10 cellular contexts compared by ENCODE assay signal in the genomic region with DNA sequence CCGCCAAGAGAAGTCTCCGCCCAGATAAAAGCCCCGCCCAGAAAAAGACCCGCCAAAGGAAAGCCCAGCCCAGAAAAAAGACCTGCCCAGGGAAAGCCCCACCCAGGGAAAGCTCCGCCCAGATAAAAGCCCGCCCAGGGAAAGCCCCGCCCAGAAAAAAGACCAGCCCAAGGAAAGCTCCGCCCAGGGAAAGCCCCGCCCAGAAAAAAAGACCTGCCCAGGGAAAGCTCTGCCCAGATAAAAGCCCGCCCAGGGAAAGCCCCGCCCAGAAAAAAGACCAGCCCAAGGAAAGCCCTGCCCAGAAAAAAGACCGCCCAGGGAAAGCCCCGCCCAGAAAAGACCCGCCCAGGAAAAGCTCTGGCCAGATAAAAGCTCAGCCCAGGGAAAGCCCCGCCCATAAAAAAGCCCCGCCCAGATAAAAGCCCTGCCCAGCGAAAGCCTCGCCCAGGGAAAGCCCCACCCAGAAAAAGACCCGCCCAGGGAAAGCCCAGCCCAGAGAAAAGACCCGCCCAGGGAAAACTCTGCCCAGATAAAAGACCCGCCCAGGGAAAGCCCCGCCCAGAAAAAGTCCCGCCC. TPM values are rescaled to one million over a fixed set of nuclear protein-coding genes. Genes with fewer than 3 reads are reported as not detected.
DNase-seq lines count a peak whose midpoint lies in the region; ATAC-seq, FAIRE-seq and TF ChIP-seq lines count a peak whose summit lies in the region.
"Had no signal": no experiment of that assay in that cellular context is flagged by ENCODE, and none has a peak within 500 bp of the region (broad histone marks: within the 10 kb centered on the region; RNA-seq: fewer than 3 reads in every experiment).

No MANE protein-coding gene starts in this region.

- H3K27me3 ChIP-seq in pancreas = no peaks in the 10 kb centered on the region
- H3K27me3 ChIP-seq in sigmoid colon = peaks cover 3 to 67% (median 40%) of the 10 kb centered on the region in 3 donors

- intact Hi-C loops in pancreas (cut with DNase I) (no loop called here), sigmoid colon (cut with DNase I) (no loop called here)

- no peak for FAIRE-seq in pancreas (lab: Jason Lieb, UNC)

- peak; percentile 46 for ATAC-seq in GM21423 (IDR thresholded peaks at IDR 0.05; ENCODE audit: unreplicated experiment)
- ATAC-seq in pancreas = peak; percentile 47 to 80 (median 76)

- H3K4me1 ChIP-seq in pancreas (no peaks in the 10 kb centered on the region), sigmoid colon (peaks cover 0 to 5% (median 0%) of the 10 kb centered on the region in 4 donors)

- H3K27ac ChIP-seq in pancreas = no peak overlapping the region
- H3K27ac ChIP-seq in sigmoid colon = no peak overlapping the region

- WGBS in pancreas, 2 donors = 13 to 38% methylated on average over 23 of the region's 23 CpGs
- 29 to 44% methylated on average over 23 of the region's 23 CpGs for WGBS in sigmoid colon, 2 donors

- no peak overlapping the region for H3K4me3 ChIP-seq in pancreas
- H3K4me3 ChIP-seq in sigmoid colon = no peak overlapping the region

- no peak for TF ChIP-seq POLR2A in sigmoid colon (IDR thresholded peaks at IDR 0.05)

- no peak for TF ChIP-seq CTCF in pancreas (IDR thresholded peaks at IDR 0.05)
- TF ChIP-seq CTCF in sigmoid colon (IDR thresholded peaks at IDR 0.05) = no peak

- H3K9me3 ChIP-seq in pancreas (no peaks in the 10 kb centered on the region), sigmoid colon (no peaks in the 10 kb centered on the region)

- DNase-seq in GDM1 (lab: John Stamatoyannopoulos, UW) = peak; percentile 71
- peak; percentile 85 for DNase-seq in HuH-7.5 (ENCODE audit: low spot score)
- DNase-seq in SKM-1 treated with dmso at 0.1 percent for 144 hours (lab: John Stamatoyannopoulos, UW; ENCODE audit: unreplicated experiment) = peak; percentile 92
- DNase-seq in pancreas = peak; percentile 41 to 79 (median 74)
- DNase-seq in DMS 273 treated with DMSO at 0.1 percent for 48 hours (lab: John Stamatoyannopoulos, UW) = no peak
- no peak for DNase-seq in inferior parietal cortex (ENCODE audit: extremely low spot score)
- no peak for DNase-seq in sigmoid colon

- TF ChIP-seq EP300 in sigmoid colon (IDR thresholded peaks at IDR 0.05) = no peak

- no peaks in the 10 kb centered on the region for H3K36me3 ChIP-seq in pancreas
- no peaks in the 10 kb centered on the region for H3K36me3 ChIP-seq in sigmoid colon

RNA-seq across cellular contexts. Expression of a gene that starts 11.6 kb away (rescaled TPM):
- total RNA-seq in pancreas = under 1 TPM in 4 of 6 donors, not detected in 2; 0.08 to 0.44 (median 0.22) TPM
- under 1 TPM; 0.21 to 0.53 TPM for polyA plus RNA-seq in pancreas
- 1 to 10 TPM in 1 of 4 donors, under 1 TPM in 3; 0.16 to 1.1 (median 0.38) TPM for total RNA-seq in sigmoid colon
- under 1 TPM in 1 of 3 donors, not detected in 2; 0.69 TPM for polyA plus RNA-seq in sigmoid colon
- total RNA-seq: skeletal muscle tissue had no signal
- polyA plus RNA-seq: IgD-negative memory B cell had no signal

RNA-seq across cellular contexts. Expression of a gene that starts 19.3 kb away (rescaled TPM):
- total RNA-seq in pancreas = under 1 TPM; 0.28 to 0.90 (median 0.49) TPM
- polyA plus RNA-seq in pancreas = not detected
- under 1 TPM in 1 of 4 donors, not detected in 3; 0.68 TPM for total RNA-seq in sigmoid colon
- 1 to 10 TPM; 1.2 to 6.3 (median 1.4) TPM for polyA plus RNA-seq in sigmoid colon
- total RNA-seq: skeletal muscle tissue had no signal
- polyA plus RNA-seq: IgD-negative memory B cell had no signal

RNA-seq across cellular contexts. Expression of a gene that starts 21.3 kb away (rescaled TPM):
- total RNA-seq in pancreas = not detected
- not detected for polyA plus RNA-seq in pancreas
- not detected for total RNA-seq in sigmoid colon
- under 1 TPM in 1 of 3 donors, not detected in 2; 0.12 TPM for polyA plus RNA-seq in sigmoid colon
- total RNA-seq: skeletal muscle tissue had no signal
- polyA plus RNA-seq: IgD-negative memory B cell had no signal

RNA-seq across cellular contexts. Expression of a gene that starts 36.0 kb away (rescaled TPM):
- 100 to 1,000 TPM in 2 of 6 donors, 10 to 100 TPM in 4; 87.3 to 113 (median 98.8) TPM for total RNA-seq in pancreas
- polyA plus RNA-seq in pancreas = 100 to 1,000 TPM; 497 to 526 TPM
- total RNA-seq in sigmoid colon = 100 to 1,000 TPM in 2 of 4 donors, 10 to 100 TPM in 2; 88.5 to 140 (median 111) TPM
- 100 to 1,000 TPM in 1 of 3 donors, 10 to 100 TPM in 2; 26.6 to 158 (median 36.6) TPM for polyA plus RNA-seq in sigmoid colon

RNA-seq across cellular contexts. Expression of a gene that starts 37.8 kb away (rescaled TPM):
- total RNA-seq in pancreas (10 to 100 TPM; 22.2 to 39.4 (median 31.5) TPM), sigmoid colon (10 to 100 TPM; 21.0 to 27.4 (median 24.6) TPM)
- polyA plus RNA-seq in pancreas (100 to 1,000 TPM in 1 of 2 donors, 10 to 100 TPM in 1; 99.9 to 122 TPM), sigmoid colon (10 to 100 TPM; 12.5 to 49.3 (median 13.2) TPM)

Comparison
In these comparisons a context has a peak if more than half of its experiments do, and no peak if none do; other contexts are left out.
1. DNase-seq: peak in GDM1 (single experiment), HuH-7.5 (single experiment), SKM-1 treated with dmso at 0.1 percent for 144 hours (single experiment) and pancreas (6 of 6); none in DMS 273 treated with DMSO at 0.1 percent for 48 hours (single experiment), inferior parietal cortex (single experiment) and sigmoid colon (single experiment).